1 cellular context compared by ENCODE assay signal in the genomic region with DNA sequence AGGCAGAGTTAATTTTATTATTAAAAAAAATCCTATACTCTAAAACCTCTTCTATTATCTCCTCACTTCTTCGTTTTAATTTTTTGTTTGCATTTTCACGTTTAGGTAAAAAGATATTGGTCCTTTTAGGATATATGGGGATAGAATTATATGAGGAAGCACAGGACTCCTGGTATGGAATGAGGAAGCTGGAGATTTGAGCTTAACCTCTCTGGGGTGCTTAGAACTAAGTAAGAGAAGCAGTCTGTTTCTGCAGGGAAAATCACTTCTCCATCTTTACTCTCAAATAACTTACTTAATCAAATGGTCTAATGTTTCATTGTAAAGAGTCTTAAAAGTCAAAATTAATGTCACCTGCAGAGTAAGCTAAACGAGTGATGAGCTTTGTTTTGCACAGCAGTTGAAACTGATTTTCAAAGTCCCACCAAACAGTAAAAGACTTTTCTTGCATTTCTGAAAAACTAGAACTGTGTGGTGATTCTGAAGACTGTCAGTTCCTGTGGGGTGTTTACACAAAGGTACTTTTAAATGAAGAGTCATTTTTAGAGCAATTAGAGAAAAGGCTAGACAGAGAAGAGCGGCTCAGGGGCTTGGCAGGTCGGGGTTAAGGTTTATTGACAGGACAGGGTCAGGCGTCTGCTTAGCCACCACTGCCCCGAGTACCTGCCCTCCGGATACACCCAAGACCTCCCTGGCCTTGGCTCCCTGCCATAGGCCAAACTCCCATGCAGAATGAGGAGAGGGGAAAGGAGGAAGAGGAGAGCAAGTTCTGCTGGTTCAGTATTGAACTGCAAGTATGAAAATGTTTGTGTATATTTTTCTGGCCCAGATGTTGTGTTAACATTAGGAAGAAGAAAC.
TF ChIP-seq lines count a peak whose summit lies in the region.

No MANE protein-coding gene starts in this region.

TF ChIP-seq in SK-N-SH, 30 proteins besides CTCF, POLR2A, EP300 and RAD21:
- no peak for TF ChIP-seq ELF1 (IDR thresholded peaks at IDR 0.05)
- TF ChIP-seq RCOR1 (IDR thresholded peaks at IDR 0.05; ENCODE audit: low read length), result no peak
- TF ChIP-seq FOSL2 (IDR thresholded peaks at IDR 0.05; ENCODE audit: borderline replicate concordance, low read depth), result no peak
- TF ChIP-seq GABPA (IDR thresholded peaks at IDR 0.05; ENCODE audit: low read depth), result no peak
- no peak for TF ChIP-seq TCF12 (IDR thresholded peaks at IDR 0.05)
- no peak for TF ChIP-seq RXRA (IDR thresholded peaks at IDR 0.05; ENCODE audit: borderline replicate concordance, low read depth)
